20 cellular contexts compared by ENCODE assay signal in the genomic region with DNA sequence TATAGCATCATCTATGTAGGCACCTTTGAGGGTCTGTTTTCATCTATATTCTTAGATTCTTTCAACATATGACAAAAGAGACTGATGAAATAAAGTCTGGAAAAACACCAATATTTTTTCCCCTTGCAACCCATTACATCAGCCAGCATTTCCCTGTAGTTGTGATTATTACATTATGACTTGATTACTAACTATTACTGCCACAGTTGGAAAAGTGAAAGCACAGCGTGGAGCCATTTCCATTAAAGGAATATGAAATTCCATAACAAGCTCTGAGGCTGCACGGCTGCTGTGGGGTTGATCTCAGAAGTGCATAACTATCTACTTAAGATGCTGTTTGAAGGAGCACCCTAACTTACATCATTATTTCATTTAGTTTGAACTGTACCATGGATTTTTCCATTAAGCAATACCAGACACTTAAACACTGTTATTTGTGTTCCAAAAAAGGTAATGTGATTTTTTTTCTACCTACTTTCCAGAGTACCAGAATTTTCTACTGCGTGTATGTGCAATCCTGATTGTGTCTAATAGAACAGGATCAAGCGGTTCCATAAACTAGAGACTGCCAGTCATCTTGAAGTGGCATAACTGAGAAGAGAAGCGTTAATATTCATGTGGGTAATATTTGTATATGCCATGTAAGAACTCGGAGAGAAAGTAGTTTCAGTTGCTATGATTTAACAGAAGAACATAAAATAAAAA.
A peak's percentile ranks its signal among the peaks of the same experiment; 100 is the strongest.
DNase-seq lines count a peak whose midpoint lies in the region; ATAC-seq and TF ChIP-seq lines count a peak whose summit lies in the region.
"Had no signal": no experiment of that assay in that cellular context is flagged by ENCODE, and none has a peak within 500 bp of the region (broad histone marks: within the 10 kb centered on the region; RNA-seq: fewer than 3 reads in every experiment).

No MANE protein-coding gene starts in this region.

- H3K4me3 Mint-ChIP-seq in MCF 10A (ENCODE audit: unreplicated experiment) (peak overlapping the region; percentile 10), brain (peak overlapping the region in 2 of 5 experiments; percentile 9 to 40)
- H3K4me3 Mint-ChIP-seq: activated CD4-positive, alpha-beta T cell treated with anti-CD3 and anti-CD28 coated beads, Interleukin-2, amount 10 ng/mL, durations not matched to agents 24 days and 14 days had no signal

- H3K27ac ChIP-seq in breast epithelium = no peak overlapping the region
- H3K27ac ChIP-seq in left lung = no peak overlapping the region
- H3K27ac ChIP-seq: BLaER1, stomach had no signal

- H3K27ac Mint-ChIP-seq in MCF 10A (ENCODE audit: low read depth, unreplicated experiment) (peak overlapping the region; percentile 24), brain (peak overlapping the region; percentile 7 to 80 (median 22))
- H3K27ac Mint-ChIP-seq: activated CD4-positive, alpha-beta T cell treated with anti-CD3 and anti-CD28 coated beads, Interleukin-2, amount 10 ng/mL, durations not matched to agents 24 days and 14 days; activated T-helper 2 cell treated with anti-CD3 and anti-CD28 coated beads, Interferon-gamma antibody, Interleukin-2, Interleukin-4, amounts not matched to agents 10 μg/mL and 5 μg/mL and 100 μg/mL, durations not matched to agents 14 hours and 24 hours and 36 hours had no signal

- H3K9me3 Mint-ChIP-seq in MCF 10A (ENCODE audit: unreplicated experiment) = no peaks in the 10 kb centered on the region
- H3K9me3 Mint-ChIP-seq in brain = peaks cover 0 to 3% (median 0%) of the 10 kb centered on the region in 5 experiments
- H3K9me3 Mint-ChIP-seq: activated CD4-positive, alpha-beta T cell treated with anti-CD3 and anti-CD28 coated beads, Interleukin-2, amount 10 ng/mL, durations not matched to agents 24 days and 14 days; activated T-helper 2 cell treated with anti-CD3 and anti-CD28 coated beads, Interferon-gamma antibody, Interleukin-2, Interleukin-4, amounts not matched to agents 10 μg/mL and 5 μg/mL and 100 μg/mL, durations not matched to agents 14 hours and 24 hours and 36 hours had no signal

- CTCF ChIA-PET in MCF 10A (lab: Yijun Ruan, JAX) = interaction anchor here (0.6 kb wide), 1 partner anchor 293 kb away, joined by 3 read pairs; no protein-coding TSS in a partner anchor

- intact Hi-C loops in MCF 10A (cut with micrococcal nuclease) = no loop called here
- intact Hi-C loops in breast epithelium (cut with DNase I; ENCODE audit: low total_unique reads) = no loop called here
- intact Hi-C loops in left lung (cut with DNase I) = no loop called here

- TF ChIP-seq CTCF in MCF 10A (IDR thresholded peaks at IDR 0.05; ENCODE audit: unreplicated experiment) (no peak), breast epithelium (IDR thresholded peaks at IDR 0.05) (no peak), brain (conservative IDR thresholded peaks at IDR 0.05) (no peak), left lung (IDR thresholded peaks at IDR 0.05) (no peak)

- H3K4me1 Mint-ChIP-seq in MCF 10A (ENCODE audit: insufficient read depth, unreplicated experiment) (peaks cover 6% of the 10 kb centered on the region), brain (peaks cover 16% of the 10 kb centered on the region)
- H3K4me1 Mint-ChIP-seq: activated CD4-positive, alpha-beta T cell treated with anti-CD3 and anti-CD28 coated beads, Interleukin-2, amount 10 ng/mL, durations not matched to agents 24 days and 14 days had no signal

- H3K4me1 ChIP-seq in breast epithelium (no peaks in the 10 kb centered on the region), left lung (no peaks in the 10 kb centered on the region)
- H3K4me1 ChIP-seq: BLaER1, stomach had no signal

- POLR2A ChIA-PET in MCF 10A (lab: Yijun Ruan, JAX) = no interaction called here

- ATAC-seq in left lung = peak; percentile 68
- ATAC-seq in GM18502 (IDR thresholded peaks at IDR 0.05; ENCODE audit: poor library complexity, unreplicated experiment) = no peak
- ATAC-seq: HepG2 had no signal

- H3K4me3 ChIP-seq in breast epithelium (no peak overlapping the region), left lung (no peak overlapping the region)
- H3K4me3 ChIP-seq: BLaER1 had no signal

- TF ChIP-seq POLR2A in breast epithelium (IDR thresholded peaks at IDR 0.05) = no peak

- H3K36me3 Mint-ChIP-seq in MCF 10A (ENCODE audit: insufficient read depth, unreplicated experiment) (no peaks in the 10 kb centered on the region), brain (no peaks in the 10 kb centered on the region)

- no peaks in the 10 kb centered on the region for H3K9me3 ChIP-seq in breast epithelium
- H3K9me3 ChIP-seq in left lung = no peaks in the 10 kb centered on the region
- H3K9me3 ChIP-seq: BLaER1, stomach had no signal

- BruUV-seq in MCF 10A (replicated peaks; lab: Mats Ljungman, UMichigan) = TSS peak; percentile 96

- H3K36me3 ChIP-seq in breast epithelium (no peaks in the 10 kb centered on the region), left lung (no peaks in the 10 kb centered on the region)
- H3K36me3 ChIP-seq: BLaER1, stomach had no signal

- no peaks in the 10 kb centered on the region for H3K27me3 Mint-ChIP-seq in MCF 10A (ENCODE audit: insufficient read depth, unreplicated experiment)
- no peaks in the 10 kb centered on the region for H3K27me3 Mint-ChIP-seq in brain
- H3K27me3 Mint-ChIP-seq: activated CD4-positive, alpha-beta T cell treated with anti-CD3 and anti-CD28 coated beads, Interleukin-2, amount 10 ng/mL, durations not matched to agents 24 days and 14 days had no signal

- H3K27me3 ChIP-seq in breast epithelium (no peaks in the 10 kb centered on the region), left lung (no peaks in the 10 kb centered on the region)
- H3K27me3 ChIP-seq: BLaER1, stomach had no signal

- DNase-seq in MCF 10A (ENCODE audit: unreplicated experiment) = no peak
- DNase-seq in breast epithelium (ENCODE audit: low spot score in 2 of 2) = no peak
- DNase-seq in left lung = no peak
- DNase-seq in NCI-H1417 (lab: John Stamatoyannopoulos, UW) = no peak
- no peak for DNase-seq in NCI-H446 treated with DMSO at 0.1 percent for 48 hours (lab: John Stamatoyannopoulos, UW)
- DNase-seq in activated naive CD4-positive, alpha-beta T cell treated with Interleukin-2 at 50 U/mL for 16 hours = no peak
- DNase-seq: activated CD4-positive, alpha-beta T cell treated with anti-CD3 and anti-CD28 coated beads, Interleukin-2, amount 10 ng/mL, durations not matched to agents 24 days and 14 days; effector CD4-positive, alpha-beta T cell; MM.1S; NCI-H1694; NCI-H226; posterior cingulate gyrus; small intestine; stimulated activated CD4-positive, alpha-beta T cell treated with anti-CD3 and anti-CD28 coated beads, Interleukin-4, amount 100 ng/mL, for 24 hours; stomach had no signal
